21 cellular contexts compared by ENCODE assay signal in the genomic region with DNA sequence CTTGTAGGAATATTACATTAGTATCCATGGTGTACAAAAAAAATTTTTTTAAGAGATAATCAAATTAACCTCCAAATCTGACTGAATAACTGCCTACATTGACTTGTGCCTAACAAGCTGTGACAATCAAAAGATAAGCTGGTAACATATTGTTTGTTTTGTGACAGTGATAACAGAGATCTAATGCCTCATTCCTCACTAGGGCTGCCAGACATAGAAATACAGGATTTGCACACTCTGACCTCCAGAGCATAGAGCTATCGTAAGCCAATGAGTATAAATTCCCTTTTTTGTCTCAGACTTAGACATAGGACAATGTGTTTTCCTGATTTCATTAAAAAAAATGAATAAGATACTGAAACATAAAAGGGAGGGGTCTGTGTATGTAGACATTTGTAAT. TPM values are rescaled to one million over a fixed set of nuclear protein-coding genes. Genes with fewer than 3 reads are reported as not detected.
A peak's percentile ranks its signal among the peaks of the same experiment; 100 is the strongest.
DNase-seq lines count a peak whose midpoint lies in the region; ATAC-seq and TF ChIP-seq lines count a peak whose summit lies in the region.
"Had no signal": no experiment of that assay in that cellular context is flagged by ENCODE, and none has a peak within 500 bp of the region (broad histone marks: within the 10 kb centered on the region; RNA-seq: fewer than 3 reads in every experiment).

No MANE protein-coding gene starts in this region.

- DNase-seq in NCI-H526 treated with DMSO at 0.1 percent for 48 hours (lab: John Stamatoyannopoulos, UW) (peak; percentile 76), SK-N-DZ (ENCODE audit: low spot score) (peak; percentile 75), left lobe of liver (ENCODE audit: low spot score) (no peak), H4 (ENCODE audit: low spot score) (no peak), OCI-M1 (lab: John Stamatoyannopoulos, UW) (no peak), uterus (no peak), PC-9 (no peak)
- DNase-seq: 8988T; ACHN; Caco-2; Calu3; CD4-positive, alpha-beta T cell; CD8-positive, alpha-beta T cell; DMS79 treated with DMSO at 0.1 percent for 48 hours; GF-D8 had no signal

- no peak overlapping the region for H3K4me2 ChIP-seq in PC-9
- H3K4me2 ChIP-seq: BLaER1 treated with 17β-estradiol and CSF1 and Interleukin-3, amounts not matched to agents 10 nM and 100 nM had no signal

- no peaks in the 10 kb centered on the region for H3K9me3 ChIP-seq in uterus
- no peaks in the 10 kb centered on the region for H3K9me3 ChIP-seq in PC-9 (ENCODE audit: insufficient read depth, low read depth)
- H3K9me3 ChIP-seq: BLaER1 treated with 17β-estradiol and CSF1 and Interleukin-3, amounts not matched to agents 10 nM and 100 nM; Caco-2 had no signal

- no peaks in the 10 kb centered on the region for H3K9me2 ChIP-seq in PC-9 (ENCODE audit: insufficient read depth)

- no peaks in the 10 kb centered on the region for H3K79me2 ChIP-seq in PC-9 (ENCODE audit: low read depth)

- no TSS peak for BruUV-seq in PC-9 (replicated peaks; lab: Mats Ljungman, UMichigan)

- H3K4me3 ChIP-seq in uterus (no peak overlapping the region), PC-9 (no peak overlapping the region)
- H3K4me3 ChIP-seq: BLaER1 treated with 17β-estradiol and CSF1 and Interleukin-3, amounts not matched to agents 10 nM and 100 nM had no signal

- H3K4me1 ChIP-seq in uterus (no peaks in the 10 kb centered on the region), PC-9 (replicated peaks; ENCODE audit: insufficient read depth) (no peaks in the 10 kb centered on the region)
- H3K4me1 ChIP-seq: Caco-2 had no signal

- CTCF ChIA-PET in PC-9 (lab: Charles Lee) = no interaction called here

- H4K20me1 ChIP-seq in PC-9 (ENCODE audit: insufficient read depth) = no peaks in the 10 kb centered on the region
- H4K20me1 ChIP-seq: BLaER1 treated with 17β-estradiol and CSF1 and Interleukin-3, amounts not matched to agents 10 nM and 100 nM had no signal

- POLR2A ChIA-PET in PC-9 (lab: Charles Lee; ENCODE audit: unreplicated experiment) = no interaction called here

- TF ChIP-seq CTCF in uterus (IDR thresholded peaks at IDR 0.05) (no peak), PC-9 (conservative IDR thresholded peaks at IDR 0.05) (no peak)

- ATAC-seq in SK-N-SH treated with all-trans-retinoic acid at 6 μM for 48 hours = no peak
- peak; percentile 34 for ATAC-seq in left lobe of liver
- ATAC-seq: CD8-positive, alpha-beta T cell had no signal

- H2AFZ ChIP-seq in PC-9 = no peak overlapping the region

- H3K27ac ChIP-seq in uterus = no peak overlapping the region
- H3K27ac ChIP-seq in PC-9 = no peak overlapping the region
- H3K27ac ChIP-seq: BLaER1 treated with 17β-estradiol and CSF1 and Interleukin-3, amounts not matched to agents 10 nM and 100 nM; C4-2B had no signal

- TF ChIP-seq POLR2A in uterus (IDR thresholded peaks at IDR 0.05) = no peak

- intact Hi-C loops in uterus (cut with DNase I; ENCODE audit: low total_unique reads) = no loop called here
- intact Hi-C loops in PC-9 (cut with micrococcal nuclease; ENCODE audit: unreplicated experiment) = no loop called here

- no peaks in the 10 kb centered on the region for H3F3A ChIP-seq in PC-9 (ENCODE audit: insufficient read depth, low read depth)

- H3K27me3 ChIP-seq in uterus (no peaks in the 10 kb centered on the region), PC-9 (ENCODE audit: insufficient read depth, low read depth) (no peaks in the 10 kb centered on the region)
- H3K27me3 ChIP-seq: BLaER1 treated with 17β-estradiol and CSF1 and Interleukin-3, amounts not matched to agents 10 nM and 100 nM had no signal

- no peaks in the 10 kb centered on the region for H3K36me3 ChIP-seq in uterus
- H3K36me3 ChIP-seq in PC-9 (ENCODE audit: low read depth) = no peaks in the 10 kb centered on the region
- H3K36me3 ChIP-seq: BLaER1 treated with 17β-estradiol and CSF1 and Interleukin-3, amounts not matched to agents 10 nM and 100 nM had no signal

TF ChIP-seq in SK-N-SH treated with all-trans-retinoic acid at 6 μM for 48 hours, 23 proteins besides CTCF, POLR2A, EP300 and RAD21:
- 0 out of 2 replicates have a peak, but pooled peaks have one; percentile 12 for TF ChIP-seq ISL1 (CRISPR knock-in tag; IDR thresholded peaks at IDR 0.05)
- no peak for TF ChIP-seq SNAI2 (CRISPR knock-in tag; IDR thresholded peaks at IDR 0.05)
- TF ChIP-seq OSR1 (CRISPR knock-in tag; IDR thresholded peaks at IDR 0.05) = no peak
- no peak for TF ChIP-seq TOX (CRISPR knock-in tag; IDR thresholded peaks at IDR 0.05; ENCODE audit: borderline replicate concordance)
- no peak for TF ChIP-seq ZFP30 (CRISPR knock-in tag; IDR thresholded peaks at IDR 0.05)

RNA-seq across cellular contexts. Expression of gene IQCJ, which starts 6.2 kb away (rescaled TPM):
- polyA plus RNA-seq in SK-N-DZ (2014; cell fraction: cytosol; rRNA removed) = not detected in 2 replicates
- not detected in 2 replicates for polyA plus RNA-seq in SK-N-DZ (2014; cell fraction: nucleus; rRNA removed)
- not detected for total RNA-seq in left lobe of liver
- total RNA-seq in H4 (2014; rRNA removed; shearing (Covaris generic)) = 0.21 TPM in 1 of 2 replicates, not detected in the other
- total RNA-seq in uterus = under 1 TPM in 2 of 4 donors, not detected in 2; 0.21 to 0.51 TPM
- not detected in 2 replicates for total RNA-seq in PC-9 (2021)
- total RNA-seq: A673; Caco-2; Calu3; CD4-positive, alpha-beta T cell; CD8-positive, alpha-beta T cell had no signal
- polyA plus RNA-seq: AG04450, BJ had no signal

Comparison
In these comparisons a context has a peak if more than half of its experiments do, and no peak if none do; other contexts are left out.
1. DNase-seq: peak in NCI-H526 treated with DMSO at 0.1 percent for 48 hours (single experiment) and SK-N-DZ (single experiment); none in left lobe of liver (single experiment), H4 (single experiment), OCI-M1 (single experiment), uterus (0 of 2) and PC-9 (0 of 2).